12 cellular contexts compared by ENCODE assay signal in the genomic region with DNA sequence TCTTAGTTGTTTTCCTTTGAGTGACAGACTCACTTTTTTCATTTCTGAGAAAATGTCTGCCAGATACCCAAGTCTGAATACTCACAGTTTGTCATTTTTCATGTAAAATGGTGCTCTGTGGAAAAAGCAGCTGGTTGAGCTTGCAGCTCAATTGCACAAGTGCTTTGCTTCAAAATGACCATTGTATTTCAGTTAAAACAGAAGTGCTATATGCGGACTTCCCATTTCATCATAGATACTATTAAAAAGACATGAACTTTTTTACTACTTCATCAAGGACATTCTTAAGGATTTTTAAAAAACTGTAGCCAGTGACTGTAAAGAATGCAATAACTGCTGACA.
A peak's percentile ranks its signal among the peaks of the same experiment; 100 is the strongest.
DNase-seq lines count a peak whose midpoint lies in the region; ATAC-seq and TF ChIP-seq lines count a peak whose summit lies in the region.
"Had no signal": no experiment of that assay in that cellular context is flagged by ENCODE, and none has a peak within 500 bp of the region (broad histone marks: within the 10 kb centered on the region; RNA-seq: fewer than 3 reads in every experiment).

No MANE protein-coding gene starts in this region.

- no peaks in the 10 kb centered on the region for H3K27me3 ChIP-seq in ACC112 (ENCODE audit: insufficient read depth, low read length)
- H3K27me3 ChIP-seq in HL-60 (ENCODE audit: insufficient read depth, poor library complexity, severe bottlenecking), result no peaks in the 10 kb centered on the region

- H3K27ac ChIP-seq in ACC112 (ENCODE audit: low read depth, low read length) (peak overlapping the region; percentile 51), HL-60 (replicated peaks) (peak overlapping the region; percentile 70)

- H3K27ac Mint-ChIP-seq in osteocyte (ENCODE audit: unreplicated experiment), result no peak overlapping the region
- H3K27ac Mint-ChIP-seq: stimulated activated memory B cell treated with anti-CD40 and anti-IgM and Interleukin-4, amounts not matched to agents 10 μg/mL and 1 μg/mL and 100 μg/mL, for 72 hours had no signal

- peaks cover 69% of the 10 kb centered on the region for H3K4me1 ChIP-seq in ACC112 (ENCODE audit: control insufficient read depth, insufficient read depth, low read length, unreplicated experiment)

- H2AFZ ChIP-seq in ACC112 (ENCODE audit: low read length, unreplicated experiment), result no peak overlapping the region

- peaks cover 3% of the 10 kb centered on the region for H3K79me2 ChIP-seq in ACC112 (ENCODE audit: control insufficient read depth, insufficient read depth, low read length, unreplicated experiment)

- no peak overlapping the region for H3K4me3 Mint-ChIP-seq in osteocyte (ENCODE audit: unreplicated experiment)
- H3K4me3 Mint-ChIP-seq: stimulated activated memory B cell treated with anti-CD40 and anti-IgM and Interleukin-4, amounts not matched to agents 10 μg/mL and 1 μg/mL and 100 μg/mL, for 72 hours had no signal

- H3K27me3 Mint-ChIP-seq in osteocyte (ENCODE audit: unreplicated experiment), result no peaks in the 10 kb centered on the region
- H3K27me3 Mint-ChIP-seq: stimulated activated memory B cell treated with anti-CD40 and anti-IgM and Interleukin-4, amounts not matched to agents 10 μg/mL and 1 μg/mL and 100 μg/mL, for 72 hours had no signal

- H3K9me3 Mint-ChIP-seq in osteocyte (ENCODE audit: unreplicated experiment), result no peaks in the 10 kb centered on the region
- H3K9me3 Mint-ChIP-seq: stimulated activated memory B cell treated with anti-CD40 and anti-IgM and Interleukin-4, amounts not matched to agents 10 μg/mL and 1 μg/mL and 100 μg/mL, for 72 hours had no signal

- 0 out of 2 replicates have a peak, but pooled peaks cover 7% of the 10 kb centered on the region for H3K36me3 ChIP-seq in ACC112 (ENCODE audit: insufficient read depth, low read length)

- H3K4me3 ChIP-seq in ACC112 (ENCODE audit: low read depth, low read length) (no peak overlapping the region), HL-60 (replicated peaks; ENCODE audit: insufficient read depth, low read length) (no peak overlapping the region)

- H3K36me3 Mint-ChIP-seq in osteocyte (ENCODE audit: unreplicated experiment), result peaks cover 2% of the 10 kb centered on the region

- peak; percentile 78 to 80 for DNase-seq in HL-60 (ENCODE audit: low read depth in 1 of 2, low spot score in 1 of 2)
- peak; percentile 64 for DNase-seq in SKM-1 (lab: John Stamatoyannopoulos, UW; ENCODE audit: unreplicated experiment)
- DNase-seq in globus pallidus (ENCODE audit: low spot score), result peak; percentile 57
- no peak for DNase-seq in medulla oblongata (ENCODE audit: extremely low spot score)
- no peak for DNase-seq in DMS53 treated with DMSO at 0.1 percent for 48 hours (lab: John Stamatoyannopoulos, UW; ENCODE audit: unreplicated experiment)
- DNase-seq in osteocyte (ENCODE audit: extremely low spot score, unreplicated experiment), result no peak
- DNase-seq: foreskin fibroblast, NCI-H1048, NCI-H446 had no signal

- ATAC-seq in HG03442 (IDR thresholded peaks at IDR 0.05; ENCODE audit: unreplicated experiment), result no peak
- ATAC-seq: stimulated activated memory B cell treated with anti-CD40 and anti-IgM and Interleukin-4, amounts not matched to agents 10 μg/mL and 1 μg/mL and 100 μg/mL, for 72 hours had no signal

- no peak for TF ChIP-seq CTCF in HL-60 (IDR thresholded peaks at IDR 0.05; ENCODE audit: insufficient read depth, low read length)
- TF ChIP-seq CTCF in osteocyte (IDR thresholded peaks at IDR 0.05), result no peak

- peaks cover 42% of the 10 kb centered on the region for H3K4me1 Mint-ChIP-seq in osteocyte (ENCODE audit: unreplicated experiment)

Comparison
In these comparisons a context has a peak if more than half of its experiments do, and no peak if none do; other contexts are left out.
1. DNase-seq: peak in HL-60 (2 of 2), SKM-1 (single experiment) and globus pallidus (single experiment); none in medulla oblongata (single experiment), DMS53 treated with DMSO at 0.1 percent for 48 hours (single experiment) and osteocyte (single experiment).